Comparison of ENCODE assay signal across 8 cellular contexts in the genomic region with DNA sequence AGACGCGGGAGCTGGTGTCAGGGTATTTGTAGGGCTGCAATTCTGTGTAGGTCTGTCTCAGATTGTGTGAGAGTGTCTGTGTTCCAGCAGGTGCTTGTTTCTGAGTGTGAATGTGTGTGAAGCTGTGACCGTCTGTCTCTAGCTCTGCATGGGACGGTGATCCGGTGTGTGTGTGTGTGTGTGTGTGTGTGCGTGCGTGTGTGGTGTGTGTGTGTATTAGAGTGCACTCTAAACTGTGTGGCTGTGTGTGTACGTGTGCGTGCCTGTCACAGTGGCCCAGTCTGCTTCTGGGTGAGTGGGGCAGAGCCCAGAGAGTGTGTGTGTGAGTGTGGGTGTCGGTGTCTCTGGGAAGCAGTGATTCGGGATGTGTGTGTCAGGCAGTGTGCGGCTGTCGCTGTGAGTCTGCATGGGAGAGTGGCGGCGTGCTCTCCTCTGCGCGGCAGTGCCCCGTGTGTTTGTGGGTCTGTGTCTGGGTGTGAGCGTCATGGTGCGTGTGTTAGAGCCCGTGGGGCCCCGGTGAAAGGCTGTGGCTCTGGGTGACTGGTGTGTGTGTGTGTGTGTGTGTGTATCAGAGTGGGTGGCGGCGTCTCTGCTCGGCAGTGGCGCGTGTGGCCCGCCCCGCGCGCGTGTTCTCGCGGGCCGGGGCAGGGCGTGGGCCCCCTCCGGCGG. TPM values are rescaled to one million over a fixed set of nuclear protein-coding genes. Genes with fewer than 3 reads are reported as not detected.
DNase-seq lines count a peak whose midpoint lies in the region; ATAC-seq and TF ChIP-seq lines count a peak whose summit lies in the region.

No MANE protein-coding gene starts in this region.

- dilution Hi-C loops in mammary epithelial cell (cut with HindIII; ENCODE audit: low sequenced_read_pairs), result loop anchor here (5.0 kb wide), 1 partner anchor 53 kb away; no protein-coding TSS in a partner anchor

- CTCF ChIA-PET in MCF 10A (lab: Yijun Ruan, JAX), result interaction anchor here (0.6 to 1.7 kb wide), 12 partner anchors 10 to 614 kb away, joined by 3 to 5 read pairs (median 3); no protein-coding TSS in a partner anchor
- CTCF ChIA-PET in mammary epithelial cell (lab: Charles Lee; ENCODE audit: low non-redundant PET), result no interaction called here

- H3K4me1 ChIP-seq in mammary epithelial cell (ENCODE audit: insufficient read depth, low read length) (no peaks in the 10 kb centered on the region), upper lobe of left lung (peaks cover 6 to 18% (median 13%) of the 10 kb centered on the region in 4 donors)

- WGBS in mammary epithelial cell (ENCODE audit: low coverage, missing lambda C conversion rate), result 2% methylated on average over 21 of the region's 38 CpGs
- 3 to 16% methylated on average over 6 to 29 of the region's 38 CpGs for WGBS in upper lobe of left lung, 2 donors

- no peaks in the 10 kb centered on the region for H3K79me2 ChIP-seq in mammary epithelial cell (ENCODE audit: insufficient read depth, low read length)

- H4K20me1 ChIP-seq in mammary epithelial cell (ENCODE audit: insufficient read depth, low read length), result no peaks in the 10 kb centered on the region

- H3K36me3 Mint-ChIP-seq in MCF 10A (ENCODE audit: insufficient read depth, unreplicated experiment), result no peaks in the 10 kb centered on the region
- H3K36me3 Mint-ChIP-seq in mesothelial cell of epicardium, result no peaks in the 10 kb centered on the region

- H3K27me3 ChIP-seq in mammary epithelial cell (ENCODE audit: insufficient read depth, low read length) (peaks cover 18% of the 10 kb centered on the region), upper lobe of left lung (peaks cover 0 to 12% (median 4%) of the 10 kb centered on the region in 4 donors)

- BruUV-seq in MCF 10A (replicated peaks; lab: Mats Ljungman, UMichigan) (no TSS peak), mammary epithelial cell (replicated peaks; lab: Mats Ljungman, UMichigan) (no TSS peak)

- no peaks in the 10 kb centered on the region for H3K9me3 Mint-ChIP-seq in MCF 10A (ENCODE audit: unreplicated experiment)
- no peaks in the 10 kb centered on the region for H3K9me3 Mint-ChIP-seq in mesothelial cell of epicardium

- peaks cover 12% of the 10 kb centered on the region for H3K4me1 Mint-ChIP-seq in MCF 10A (ENCODE audit: insufficient read depth, unreplicated experiment)
- H3K4me1 Mint-ChIP-seq in mesothelial cell of epicardium, result peaks cover 12% of the 10 kb centered on the region

- no peak for TF ChIP-seq EP300 in upper lobe of left lung (IDR thresholded peaks at IDR 0.05)

- H3K4me3 ChIP-seq in mammary epithelial cell (replicated peaks in 1 of 3; ENCODE audit: insufficient read depth in 1 of 3, low read depth in 2 of 3, low read length in 3 of 3) (no peak overlapping the region), upper lobe of left lung (peak overlapping the region in 3 of 4 donors; percentile 33 to 65 (median 53))

- peaks cover 66% of the 10 kb centered on the region for H3K27me3 Mint-ChIP-seq in MCF 10A (ENCODE audit: insufficient read depth, unreplicated experiment)
- H3K27me3 Mint-ChIP-seq in mesothelial cell of epicardium (ENCODE audit: low read depth), result peaks cover 90% of the 10 kb centered on the region

- H3K36me3 ChIP-seq in mammary epithelial cell (ENCODE audit: insufficient read depth, low read length) (no peaks in the 10 kb centered on the region), upper lobe of left lung (no peaks in the 10 kb centered on the region)

- H3K27ac ChIP-seq in mammary epithelial cell (ENCODE audit: insufficient read depth, low read depth, low read length) (no peak overlapping the region), upper lobe of left lung (no peak overlapping the region)

- H3K9me3 ChIP-seq in mammary epithelial cell (replicated peaks; ENCODE audit: insufficient read depth, low read length) (no peaks in the 10 kb centered on the region), upper lobe of left lung (no peaks in the 10 kb centered on the region)

- DNase-seq in MCF 10A (ENCODE audit: unreplicated experiment) (no peak), mammary epithelial cell (no peak), dermis blood vessel endothelial cell (peak; percentile 24), mesothelial cell of epicardium (ENCODE audit: low spot score in 2 of 2, unreplicated experiment in 2 of 2) (no peak), upper lobe of left lung (no peak), NCI-H146 treated with DMSO at 0.1 percent for 48 hours (lab: John Stamatoyannopoulos, UW; ENCODE audit: unreplicated experiment) (no peak)
- DNase-seq in activated effector memory CD4-positive, alpha-beta T cell treated with Interleukin-2 at 50 U/mL for 16 hours, result no peak
- DNase-seq in stimulated activated CD4-positive, alpha-beta T cell treated with anti-CD3 and anti-CD28 coated beads, Interleukin-2, amount 100 ng/mL, for 48 hours, result no peak

- H3K27ac Mint-ChIP-seq in MCF 10A (ENCODE audit: low read depth, unreplicated experiment), result no peak overlapping the region
- no peak overlapping the region for H3K27ac Mint-ChIP-seq in mesothelial cell of epicardium

- TF ChIP-seq CTCF in MCF 10A (IDR thresholded peaks at IDR 0.05; ENCODE audit: unreplicated experiment) (no peak), mammary epithelial cell (conservative IDR thresholded peaks at IDR 0.05 in 1 of 2, IDR thresholded peaks at IDR 0.05 in 1 of 2; ENCODE audit: extremely low read depth in 1 of 2, insufficient read depth in 1 of 2, low read depth in 1 of 2, low read length in 2 of 2) (no peak), mesothelial cell of epicardium (IDR thresholded peaks at IDR 0.05; ENCODE audit: unreplicated experiment) (no peak), upper lobe of left lung (IDR thresholded peaks at IDR 0.05) (no peak)

- H3K4me3 Mint-ChIP-seq in MCF 10A (ENCODE audit: unreplicated experiment), result peak overlapping the region; percentile 56
- peak overlapping the region; percentile 80 for H3K4me3 Mint-ChIP-seq in mesothelial cell of epicardium

- intact Hi-C loops in MCF 10A (cut with micrococcal nuclease) (loop anchor here (10.0 kb wide), 2 partner anchors 205 to 295 kb away; no protein-coding TSS in a partner anchor), mammary epithelial cell (cut with micrococcal nuclease) (loop anchor here (1.0 to 10.0 kb wide), 3 partner anchors 205 to 477 kb away; no protein-coding TSS in a partner anchor)

- ATAC-seq in upper lobe of left lung (ENCODE audit: low FRiP score in 2 of 2), result peak in 1 of 2 donors; percentile 12

- no peak overlapping the region for H3K4me2 ChIP-seq in mammary epithelial cell (ENCODE audit: insufficient read depth, low read depth, low read length)

- H2AFZ ChIP-seq in mammary epithelial cell (ENCODE audit: low read depth, low read length), result no peak overlapping the region

- POLR2A ChIA-PET in MCF 10A (lab: Yijun Ruan, JAX), result no interaction called here

- H3K9ac ChIP-seq in mammary epithelial cell (ENCODE audit: insufficient read depth, low read length), result no peak overlapping the region

- TF ChIP-seq POLR2A in upper lobe of left lung (IDR thresholded peaks at IDR 0.05), result no peak

- in situ Hi-C loops in mammary epithelial cell (cut with MboI; ENCODE audit: low sequenced_read_pairs in 2 of 2), result no loop called here

RNA-seq across cellular contexts. Expression of gene WSCD1, which starts 0.4 kb away (rescaled TPM):
- total RNA-seq in MCF 10A (2022) (0.44 TPM in 1 of 2 replicates, not detected in the other), mammary epithelial cell (not detected), dermis blood vessel endothelial cell (43.6 and 49.4 TPM in 2 replicates), mesothelial cell of epicardium (1.4 to 1.6 TPM (median 1.5 TPM) in 3 replicates), upper lobe of left lung (10 to 100 TPM in 1 of 6 donors, 1 to 10 TPM in 5; 1.0 to 17.5 (median 3.8) TPM)
- not detected for polyA plus RNA-seq in mammary epithelial cell
- polyA minus RNA-seq in mammary epithelial cell, result not detected

Comparison
In these comparisons a context has a peak if more than half of its experiments do, and no peak if none do; other contexts are left out.
1. H3K4me3 ChIP-seq: peak in upper lobe of left lung (3 of 4); none in mammary epithelial cell (0 of 3).